9 cellular contexts compared by ENCODE assay signal in genomic region chr3:143016321-143016972, GRCh38. TPM values are rescaled to one million over a fixed set of nuclear protein-coding genes. Genes with fewer than 3 reads are reported as not detected.
DNase-seq lines count a peak whose midpoint lies in the region; ATAC-seq and TF ChIP-seq lines count a peak whose summit lies in the region.
"Had no signal": no experiment of that assay in that cellular context is flagged by ENCODE, and none has a peak within 500 bp of the region (broad histone marks: within the 10 kb centered on the region; RNA-seq: fewer than 3 reads in every experiment).

No MANE protein-coding gene starts in this region.

- no peak overlapping the region for H3K27ac ChIP-seq in C4-2B
- H3K27ac ChIP-seq in liver (ENCODE audit: low read depth in 1 of 2, low read length in 2 of 2), result no peak overlapping the region

- TF ChIP-seq RAD21 in liver (IDR thresholded peaks at IDR 0.05), result peak; percentile 53 to 65

- H3K27me3 ChIP-seq in liver (ENCODE audit: control insufficient read depth in 4 of 4, insufficient read depth in 4 of 4, low read length in 3 of 4), result no peaks in the 10 kb centered on the region

- no peak overlapping the region for H3K27ac Mint-ChIP-seq in WTC11

- peaks cover 74% of the 10 kb centered on the region for H3K36me3 Mint-ChIP-seq in WTC11

- peaks cover 0 to 42% (median 28%) of the 10 kb centered on the region in 4 donors for H3K36me3 ChIP-seq in liver (ENCODE audit: control insufficient read depth in 4 of 4, insufficient read depth in 3 of 4, low read depth in 1 of 4, low read length in 3 of 4)

- H3K4me3 Mint-ChIP-seq in WTC11, result no peak overlapping the region

- no peaks in the 10 kb centered on the region for H3K4me1 Mint-ChIP-seq in WTC11

- H3K9me3 ChIP-seq in liver (ENCODE audit: control insufficient read depth in 4 of 4, low read length in 3 of 4), result no peaks in the 10 kb centered on the region

- WGBS in liver, result 88% methylated on average over 3 of the region's 3 CpGs

- H3K4me3 ChIP-seq in HFF-Myc (replicated peaks; ENCODE audit: low read depth, low read length) (no peak overlapping the region), liver (ENCODE audit: low read depth in 1 of 3, low read length in 3 of 3) (no peak overlapping the region)

- H3K9ac ChIP-seq in liver (ENCODE audit: low read depth in 1 of 2, low read length in 2 of 2), result no peak overlapping the region

- H3K27me3 Mint-ChIP-seq in WTC11 (ENCODE audit: low read depth), result no peaks in the 10 kb centered on the region

- no peaks in the 10 kb centered on the region for H3K4me1 ChIP-seq in liver (ENCODE audit: control insufficient read depth in 4 of 4, insufficient read depth in 4 of 4, low read length in 3 of 4)

- DNase-seq in HFF-Myc (ENCODE audit: extremely low read depth, low read depth) (no peak), WTC11 (ENCODE audit: low spot score) (no peak), amniotic stem cell (lab: John Stamatoyannopoulos, UW) (no peak)
- DNase-seq in stimulated activated CD8-positive, alpha-beta memory T cell treated with anti-CD3 and anti-CD28 coated beads, Interleukin-4, amount 100 ng/mL, for 48 hours, result no peak
- DNase-seq in stimulated activated CD4-positive, alpha-beta T cell treated with anti-CD3 and anti-CD28 coated beads, Interleukin-12 subunit alpha, Interleukin-12 subunit beta, amount 100 ng/mL, for 4 hours, result no peak

- peaks cover 4% of the 10 kb centered on the region for H3K9me3 Mint-ChIP-seq in WTC11

- TF ChIP-seq CTCF in C4-2B (conservative IDR thresholded peaks at IDR 0.05), result peak; percentile 88
- peak; percentile 21 for TF ChIP-seq CTCF in HFF-Myc (IDR thresholded peaks at IDR 0.05; ENCODE audit: low read depth, low read length, missing control alignments)
- peak; percentile 39; the same call in 1 of the 2 replicates for TF ChIP-seq CTCF in WTC11 (IDR thresholded peaks at IDR 0.05)
- peak; percentile 44 for TF ChIP-seq CTCF in liver (IDR thresholded peaks at IDR 0.05; ENCODE audit: low read depth, low read length, missing input control)

- CTCF ChIA-PET in WTC11 (lab: Charles Lee), result interaction anchor here (0.7 to 1.4 kb wide), 4 partner anchors 9 to 184 kb away, joined by 3 to 5 read pairs (median 3); no protein-coding TSS in a partner anchor

- ATAC-seq in WTC11, result no peak
- no peak for ATAC-seq in HG02884 (IDR thresholded peaks at IDR 0.05; ENCODE audit: unreplicated experiment)

- POLR2A ChIA-PET in WTC11 (lab: Charles Lee), result no interaction called here

TF ChIP-seq in WTC11, 78 proteins besides CTCF, POLR2A, EP300 and RAD21:
- TF ChIP-seq E2F5 (CRISPR knock-in tag; IDR thresholded peaks at IDR 0.05), result no peak

TF ChIP-seq in liver, 16 proteins besides CTCF, POLR2A, EP300 and RAD21:
- TF ChIP-seq GABPA (IDR thresholded peaks at IDR 0.05 in 1 of 2, conservative IDR thresholded peaks at IDR 0.05 in 1 of 2) (no peak), FOXA2 (IDR thresholded peaks at IDR 0.05) (no peak), RXRA (IDR thresholded peaks at IDR 0.05) (no peak), ZBTB33 (IDR thresholded peaks at IDR 0.05) (no peak), YY1 (IDR thresholded peaks at IDR 0.05) (no peak), MAX (IDR thresholded peaks at IDR 0.05) (no peak), HNF4A (conservative IDR thresholded peaks at IDR 0.05) (no peak), FOXA1 (IDR thresholded peaks at IDR 0.05) (no peak)
- TF ChIP-seq, protein P1, sequence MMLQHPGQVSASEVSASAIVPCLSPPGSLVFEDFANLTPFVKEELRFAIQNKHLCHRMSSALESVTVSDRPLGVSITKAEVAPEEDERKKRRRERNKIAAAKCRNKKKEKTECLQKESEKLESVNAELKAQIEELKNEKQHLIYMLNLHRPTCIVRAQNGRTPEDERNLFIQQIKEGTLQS (IDR thresholded peaks at IDR 0.05), result no peak

RNA-seq across cellular contexts. Expression of gene U2SURP, which starts 15.1 kb away (rescaled TPM):
- total RNA-seq in WTC11 (2021) (111 to 133 TPM (median 117 TPM) in 3 replicates), liver (10 to 100 TPM; 33.4 to 41.2 TPM)
- polyA plus RNA-seq in liver, result 10 to 100 TPM in 1 of 2 donors, 1 to 10 TPM in 1; 8.3 to 27.2 TPM

RNA-seq across cellular contexts. Expression of gene PAQR9, which starts 53.0 kb away (rescaled TPM):
- 2.0 to 2.5 TPM (median 2.4 TPM) in 3 replicates for total RNA-seq in WTC11 (2021)
- 10 to 100 TPM; 15.4 to 24.3 TPM for total RNA-seq in liver
- 1 to 10 TPM; 3.6 to 9.8 TPM for polyA plus RNA-seq in liver
- total RNA-seq: lower leg skin had no signal

Comparison
In these comparisons a context has a peak if more than half of its experiments do, and no peak if none do; other contexts are left out.
1. CTCF ChIP-seq: peak in every context shown above with its lines; median percentile 88 in C4-2B; 44 in liver; 39 in WTC11; 21 in HFF-Myc.